9 cellular contexts compared by ENCODE assay signal in the genomic region with DNA sequence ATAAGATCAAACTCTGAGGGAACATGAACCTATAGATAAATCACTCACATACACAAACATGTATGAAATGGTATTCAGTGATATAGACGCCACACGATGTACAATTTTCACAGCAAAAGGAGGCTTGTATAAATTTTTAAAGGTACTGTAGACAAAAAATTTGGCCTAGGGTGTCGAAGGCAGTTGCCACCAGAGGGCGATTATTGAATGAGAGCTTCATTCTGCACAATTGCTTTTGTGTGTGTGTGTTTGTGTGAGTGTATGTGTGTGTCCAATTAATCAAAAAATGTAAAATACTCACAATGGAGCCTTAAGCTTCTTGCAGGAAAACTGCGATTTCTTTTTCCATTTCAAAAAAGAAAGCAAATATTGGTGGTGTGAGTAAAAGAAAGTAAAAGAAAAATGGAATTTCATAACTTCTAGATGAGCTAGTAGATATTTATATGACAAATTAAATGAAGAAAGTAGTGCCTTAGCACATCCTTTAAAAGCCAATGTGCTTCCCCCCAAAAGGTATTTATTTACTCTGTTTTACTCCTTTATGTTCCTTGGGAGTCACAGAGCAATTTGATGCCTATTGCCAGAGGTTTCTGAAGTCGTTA.
DNase-seq lines count a peak whose midpoint lies in the region; TF ChIP-seq lines count a peak whose summit lies in the region.
"Had no signal": no experiment of that assay in that cellular context is flagged by ENCODE, and none has a peak within 500 bp of the region (broad histone marks: within the 10 kb centered on the region; RNA-seq: fewer than 3 reads in every experiment).

No MANE protein-coding gene starts in this region.

- H3K9ac ChIP-seq in mammary epithelial cell (ENCODE audit: insufficient read depth, low read length): no peak overlapping the region
- H3K9ac ChIP-seq: BLaER1 treated with 17β-estradiol and CSF1 and Interleukin-3, amounts not matched to agents 10 nM and 100 nM had no signal

- H4K20me1 ChIP-seq in mammary epithelial cell (ENCODE audit: insufficient read depth, low read length) (no peaks in the 10 kb centered on the region), osteoblast (ENCODE audit: insufficient read depth, low read length) (no peaks in the 10 kb centered on the region)
- H4K20me1 ChIP-seq: BLaER1 treated with 17β-estradiol and CSF1 and Interleukin-3, amounts not matched to agents 10 nM and 100 nM had no signal

- WGBS in mammary epithelial cell (ENCODE audit: low coverage, missing lambda C conversion rate): 31% methylated on average over 6 of the region's 6 CpGs
- WGBS in tibial nerve, 2 donors: 40 to 43% methylated on average over 6 of the region's 6 CpGs

- H3K9me3 ChIP-seq in mammary epithelial cell (replicated peaks; ENCODE audit: insufficient read depth, low read length) (no peaks in the 10 kb centered on the region), osteoblast (ENCODE audit: low read depth, low read length) (no peaks in the 10 kb centered on the region), tibial nerve (no peaks in the 10 kb centered on the region)
- H3K9me3 ChIP-seq: BLaER1 treated with 17β-estradiol and CSF1 and Interleukin-3, amounts not matched to agents 10 nM and 100 nM had no signal

- CTCF ChIA-PET in mammary epithelial cell (lab: Charles Lee; ENCODE audit: low non-redundant PET): interaction anchor here (0.5 to 1.0 kb wide), 2 partner anchors 343 to 831 kb away, joined by 4 read pairs; no protein-coding TSS in a partner anchor

- no peaks in the 10 kb centered on the region for H3K36me3 ChIP-seq in mammary epithelial cell (ENCODE audit: insufficient read depth, low read length)
- H3K36me3 ChIP-seq in osteoblast (ENCODE audit: insufficient read depth, low read length): no peaks in the 10 kb centered on the region
- H3K36me3 ChIP-seq in tibial nerve: no peaks in the 10 kb centered on the region
- H3K36me3 ChIP-seq: BLaER1 treated with 17β-estradiol and CSF1 and Interleukin-3, amounts not matched to agents 10 nM and 100 nM had no signal

- H3K4me1 ChIP-seq in mammary epithelial cell (ENCODE audit: insufficient read depth, low read length) (no peaks in the 10 kb centered on the region), osteoblast (ENCODE audit: insufficient read depth, low read length) (no peaks in the 10 kb centered on the region), tibial nerve (no peaks in the 10 kb centered on the region)
- H3K4me1 ChIP-seq: BLaER1 treated with 17β-estradiol and CSF1 and Interleukin-3, amounts not matched to agents 10 nM and 100 nM had no signal

- BruUV-seq in mammary epithelial cell (replicated peaks; lab: Mats Ljungman, UMichigan): no TSS peak

- H3K4me3 ChIP-seq in mammary epithelial cell (replicated peaks in 1 of 3; ENCODE audit: insufficient read depth in 1 of 3, low read depth in 2 of 3, low read length in 3 of 3): no peak overlapping the region
- no peak overlapping the region for H3K4me3 ChIP-seq in osteoblast (ENCODE audit: insufficient read depth, low read length)
- H3K4me3 ChIP-seq in tibial nerve: no peak overlapping the region
- H3K4me3 ChIP-seq: BLaER1 treated with 17β-estradiol and CSF1 and Interleukin-3, amounts not matched to agents 10 nM and 100 nM had no signal

- no peak overlapping the region for H2AFZ ChIP-seq in mammary epithelial cell (ENCODE audit: low read depth, low read length)
- peak overlapping the region; percentile 62 for H2AFZ ChIP-seq in osteoblast (ENCODE audit: low read length)

- H3K27ac ChIP-seq in mammary epithelial cell (ENCODE audit: insufficient read depth, low read depth, low read length) (no peak overlapping the region), osteoblast (ENCODE audit: low read depth, low read length) (no peak overlapping the region), tibial nerve (no peak overlapping the region)
- H3K27ac ChIP-seq: BLaER1 treated with 17β-estradiol and CSF1 and Interleukin-3, amounts not matched to agents 10 nM and 100 nM had no signal

- no peaks in the 10 kb centered on the region for H3K79me2 ChIP-seq in mammary epithelial cell (ENCODE audit: insufficient read depth, low read length)
- no peaks in the 10 kb centered on the region for H3K79me2 ChIP-seq in osteoblast (ENCODE audit: insufficient read depth, low read length)

- intact Hi-C loops in mammary epithelial cell (cut with micrococcal nuclease): loop anchor here (1.0 to 5.0 kb wide), 3 partner anchors 283 to 829 kb away; no protein-coding TSS in a partner anchor

- peak; percentile 7 for DNase-seq in NCI-H2107 treated with DMSO at 0.1 percent for 48 hours (lab: John Stamatoyannopoulos, UW; ENCODE audit: unreplicated experiment)
- DNase-seq in NCI-H2107 (lab: John Stamatoyannopoulos, UW): no peak
- DNase-seq in NCI-H146 (lab: John Stamatoyannopoulos, UW): peak; percentile 38
- DNase-seq in mammary epithelial cell: peak; percentile 8
- peak; percentile 71 for DNase-seq in osteoblast (ENCODE audit: insufficient read length, low spot score, missing footprints)
- no peak for DNase-seq in NCI-H524 treated with DMSO at 0.1 percent for 48 hours (lab: John Stamatoyannopoulos, UW)
- no peak for DNase-seq in tibial nerve (ENCODE audit: low spot score in 2 of 2)
- DNase-seq in GF-D8 (lab: John Stamatoyannopoulos, UW): no peak

- no peak for TF ChIP-seq POLR2A in tibial nerve (IDR thresholded peaks at IDR 0.05)

- TF ChIP-seq EP300 in tibial nerve (IDR thresholded peaks at IDR 0.05): no peak

- H3K4me2 ChIP-seq in mammary epithelial cell (ENCODE audit: insufficient read depth, low read depth, low read length) (no peak overlapping the region), osteoblast (ENCODE audit: insufficient read depth, low read length) (no peak overlapping the region)
- H3K4me2 ChIP-seq: BLaER1 treated with 17β-estradiol and CSF1 and Interleukin-3, amounts not matched to agents 10 nM and 100 nM had no signal

- dilution Hi-C loops in mammary epithelial cell (cut with HindIII; ENCODE audit: low sequenced_read_pairs): no loop called here

- peaks cover 4% of the 10 kb centered on the region for H3K27me3 ChIP-seq in mammary epithelial cell (ENCODE audit: insufficient read depth, low read length)
- no peaks in the 10 kb centered on the region for H3K27me3 ChIP-seq in osteoblast (ENCODE audit: insufficient read depth, low read length)
- no peaks in the 10 kb centered on the region for H3K27me3 ChIP-seq in tibial nerve
- H3K27me3 ChIP-seq: BLaER1 treated with 17β-estradiol and CSF1 and Interleukin-3, amounts not matched to agents 10 nM and 100 nM had no signal

- in situ Hi-C loops in mammary epithelial cell (cut with MboI; ENCODE audit: low sequenced_read_pairs in 2 of 2): loop anchor here in 1 of 2 donors (25.0 kb wide), 1 partner anchor 830 kb away; no protein-coding TSS in a partner anchor

- peak; percentile 37 to 61 for TF ChIP-seq CTCF in mammary epithelial cell (conservative IDR thresholded peaks at IDR 0.05 in 1 of 2, IDR thresholded peaks at IDR 0.05 in 1 of 2; ENCODE audit: extremely low read depth in 1 of 2, insufficient read depth in 1 of 2, low read depth in 1 of 2, low read length in 2 of 2)
- TF ChIP-seq CTCF in osteoblast (IDR thresholded peaks at IDR 0.05; ENCODE audit: extremely low read depth, low read depth, low read length): peak; percentile 65
- TF ChIP-seq CTCF in tibial nerve (IDR thresholded peaks at IDR 0.05): peak in 2 of 5 experiments; percentile 17 to 39

Comparison
In these comparisons a context has a peak if more than half of its experiments do, and no peak if none do; other contexts are left out.
1. DNase-seq: peak in NCI-H2107 treated with DMSO at 0.1 percent for 48 hours (single experiment), NCI-H146 (single experiment), mammary epithelial cell (single experiment) and osteoblast (single experiment); none in NCI-H2107 (single experiment), NCI-H524 treated with DMSO at 0.1 percent for 48 hours (single experiment), tibial nerve (0 of 2) and GF-D8 (single experiment).